In genomic region chr2:71686781-71687180, GRCh38 we compare ENCODE assay signal across 1 cellular context.
TF ChIP-seq lines count a peak whose summit lies in the region.

No MANE protein-coding gene starts in this region.

TF ChIP-seq in WTC11, 78 proteins besides CTCF, POLR2A, EP300 and RAD21 (continued from another document):
- TF ChIP-seq, protein P1, sequence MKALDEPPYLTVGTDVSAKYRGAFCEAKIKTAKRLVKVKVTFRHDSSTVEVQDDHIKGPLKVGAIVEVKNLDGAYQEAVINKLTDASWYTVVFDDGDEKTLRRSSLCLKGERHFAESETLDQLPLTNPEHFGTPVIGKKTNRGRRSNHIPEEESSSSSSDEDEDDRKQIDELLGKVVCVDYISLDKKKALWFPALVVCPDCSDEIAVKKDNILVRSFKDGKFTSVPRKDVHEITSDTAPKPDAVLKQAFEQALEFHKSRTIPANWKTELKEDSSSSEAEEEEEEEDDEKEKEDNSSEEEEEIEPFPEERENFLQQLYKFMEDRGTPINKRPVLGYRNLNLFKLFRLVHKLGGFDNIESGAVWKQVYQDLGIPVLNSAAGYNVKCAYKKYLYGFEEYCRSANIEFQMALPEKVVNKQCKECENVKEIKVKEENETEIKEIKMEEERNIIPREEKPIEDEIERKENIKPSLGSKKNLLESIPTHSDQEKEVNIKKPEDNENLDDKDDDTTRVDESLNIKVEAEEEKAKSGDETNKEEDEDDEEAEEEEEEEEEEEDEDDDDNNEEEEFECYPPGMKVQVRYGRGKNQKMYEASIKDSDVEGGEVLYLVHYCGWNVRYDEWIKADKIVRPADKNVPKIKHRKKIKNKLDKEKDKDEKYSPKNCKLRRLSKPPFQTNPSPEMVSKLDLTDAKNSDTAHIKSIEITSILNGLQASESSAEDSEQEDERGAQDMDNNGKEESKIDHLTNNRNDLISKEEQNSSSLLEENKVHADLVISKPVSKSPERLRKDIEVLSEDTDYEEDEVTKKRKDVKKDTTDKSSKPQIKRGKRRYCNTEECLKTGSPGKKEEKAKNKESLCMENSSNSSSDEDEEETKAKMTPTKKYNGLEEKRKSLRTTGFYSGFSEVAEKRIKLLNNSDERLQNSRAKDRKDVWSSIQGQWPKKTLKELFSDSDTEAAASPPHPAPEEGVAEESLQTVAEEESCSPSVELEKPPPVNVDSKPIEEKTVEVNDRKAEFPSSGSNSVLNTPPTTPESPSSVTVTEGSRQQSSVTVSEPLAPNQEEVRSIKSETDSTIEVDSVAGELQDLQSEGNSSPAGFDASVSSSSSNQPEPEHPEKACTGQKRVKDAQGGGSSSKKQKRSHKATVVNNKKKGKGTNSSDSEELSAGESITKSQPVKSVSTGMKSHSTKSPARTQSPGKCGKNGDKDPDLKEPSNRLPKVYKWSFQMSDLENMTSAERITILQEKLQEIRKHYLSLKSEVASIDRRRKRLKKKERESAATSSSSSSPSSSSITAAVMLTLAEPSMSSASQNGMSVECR (CRISPR knock-in tag; IDR thresholded peaks at IDR 0.05; ENCODE audit: borderline replicate concordance): no peak
- no peak for TF ChIP-seq HMGXB4 (CRISPR knock-in tag; IDR thresholded peaks at IDR 0.05)
- no peak for TF ChIP-seq IRF2 (CRISPR knock-in tag; IDR thresholded peaks at IDR 0.05; ENCODE audit: borderline replicate concordance, low read depth)
- no peak for TF ChIP-seq FOXP1 (CRISPR knock-in tag; IDR thresholded peaks at IDR 0.05; ENCODE audit: borderline replicate concordance)
- no peak for TF ChIP-seq ZNF232 (CRISPR knock-in tag; IDR thresholded peaks at IDR 0.05)
- no peak for TF ChIP-seq ETV6 (CRISPR knock-in tag; IDR thresholded peaks at IDR 0.05)
- TF ChIP-seq FOXK1 (CRISPR knock-in tag; IDR thresholded peaks at IDR 0.05): no peak
- TF ChIP-seq, protein P2, sequence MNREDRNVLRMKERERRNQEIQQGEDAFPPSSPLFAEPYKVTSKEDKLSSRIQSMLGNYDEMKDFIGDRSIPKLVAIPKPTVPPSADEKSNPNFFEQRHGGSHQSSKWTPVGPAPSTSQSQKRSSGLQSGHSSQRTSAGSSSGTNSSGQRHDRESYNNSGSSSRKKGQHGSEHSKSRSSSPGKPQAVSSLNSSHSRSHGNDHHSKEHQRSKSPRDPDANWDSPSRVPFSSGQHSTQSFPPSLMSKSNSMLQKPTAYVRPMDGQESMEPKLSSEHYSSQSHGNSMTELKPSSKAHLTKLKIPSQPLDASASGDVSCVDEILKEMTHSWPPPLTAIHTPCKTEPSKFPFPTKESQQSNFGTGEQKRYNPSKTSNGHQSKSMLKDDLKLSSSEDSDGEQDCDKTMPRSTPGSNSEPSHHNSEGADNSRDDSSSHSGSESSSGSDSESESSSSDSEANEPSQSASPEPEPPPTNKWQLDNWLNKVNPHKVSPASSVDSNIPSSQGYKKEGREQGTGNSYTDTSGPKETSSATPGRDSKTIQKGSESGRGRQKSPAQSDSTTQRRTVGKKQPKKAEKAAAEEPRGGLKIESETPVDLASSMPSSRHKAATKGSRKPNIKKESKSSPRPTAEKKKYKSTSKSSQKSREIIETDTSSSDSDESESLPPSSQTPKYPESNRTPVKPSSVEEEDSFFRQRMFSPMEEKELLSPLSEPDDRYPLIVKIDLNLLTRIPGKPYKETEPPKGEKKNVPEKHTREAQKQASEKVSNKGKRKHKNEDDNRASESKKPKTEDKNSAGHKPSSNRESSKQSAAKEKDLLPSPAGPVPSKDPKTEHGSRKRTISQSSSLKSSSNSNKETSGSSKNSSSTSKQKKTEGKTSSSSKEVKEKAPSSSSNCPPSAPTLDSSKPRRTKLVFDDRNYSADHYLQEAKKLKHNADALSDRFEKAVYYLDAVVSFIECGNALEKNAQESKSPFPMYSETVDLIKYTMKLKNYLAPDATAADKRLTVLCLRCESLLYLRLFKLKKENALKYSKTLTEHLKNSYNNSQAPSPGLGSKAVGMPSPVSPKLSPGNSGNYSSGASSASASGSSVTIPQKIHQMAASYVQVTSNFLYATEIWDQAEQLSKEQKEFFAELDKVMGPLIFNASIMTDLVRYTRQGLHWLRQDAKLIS (CRISPR knock-in tag; IDR thresholded peaks at IDR 0.05; ENCODE audit: borderline replicate concordance): no peak
TF ChIP-seq in WTC11: peak in this region for 0.
